In the genomic region with DNA sequence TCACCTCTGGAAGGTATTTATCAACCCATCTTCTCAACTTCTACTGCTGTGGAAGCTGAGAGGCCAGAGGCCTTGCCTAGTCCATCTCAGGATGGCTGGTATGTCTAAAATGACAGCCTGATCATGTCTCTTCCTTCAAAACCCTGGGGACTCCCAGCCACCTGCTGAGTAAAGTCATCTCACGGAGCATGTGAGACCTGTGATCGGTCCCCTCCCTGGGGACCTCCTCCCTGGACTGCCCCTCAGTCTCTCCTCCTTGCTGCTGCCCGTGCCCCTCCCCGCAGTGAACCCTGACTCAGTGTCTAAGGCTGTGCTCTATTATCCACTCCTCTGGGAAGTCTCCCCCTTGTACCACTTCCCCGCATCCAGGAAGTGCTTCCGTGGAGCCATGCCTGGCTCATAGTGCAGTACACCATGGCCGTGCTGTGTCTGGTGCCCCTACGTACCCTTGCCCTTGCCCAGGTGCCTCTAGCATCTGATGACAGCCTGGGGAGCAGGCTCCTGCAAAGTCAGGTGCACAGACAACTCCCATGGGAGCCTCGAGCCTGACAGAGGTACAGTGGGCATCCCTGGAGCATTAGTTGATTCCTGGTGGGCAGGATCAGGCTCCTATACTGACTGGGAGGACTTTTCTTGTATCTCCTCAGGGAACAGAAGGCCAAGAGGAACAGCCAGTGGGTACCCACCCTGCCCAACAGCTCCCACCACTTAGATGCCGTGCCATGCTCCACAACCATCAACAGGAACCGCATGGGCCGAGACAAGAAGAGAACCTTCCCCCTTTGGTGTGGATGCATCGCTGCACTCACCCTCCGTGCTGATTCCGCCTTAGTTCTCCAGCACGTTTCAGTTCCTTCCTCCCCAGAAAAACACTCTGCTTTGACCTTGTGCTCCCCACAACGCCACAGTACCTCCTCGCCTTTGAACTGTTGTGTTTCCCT, we compare ENCODE assay signal across 16 cellular contexts. TPM values are rescaled to one million over a fixed set of nuclear protein-coding genes. Genes with fewer than 3 reads are reported as not detected.
DNase-seq lines count a peak whose midpoint lies in the region; ATAC-seq, FAIRE-seq and TF ChIP-seq lines count a peak whose summit lies in the region.
"Had no signal": no experiment of that assay in that cellular context is flagged by ENCODE, and none has a peak within 500 bp of the region (broad histone marks: within the 10 kb centered on the region; RNA-seq: fewer than 3 reads in every experiment).

No MANE protein-coding gene starts in this region.

- no peak overlapping the region for H3K4ac ChIP-seq in H9 (ENCODE audit: low read depth, low read length)

- H2AFZ ChIP-seq in H9 (ENCODE audit: low read length) = no peak overlapping the region

- H4K91ac ChIP-seq in H9 (ENCODE audit: insufficient read length, low read depth, low read length) = no peak overlapping the region

- no peak overlapping the region for H3T11ph ChIP-seq in H9 (ENCODE audit: low read length)

- H3K4me1 Mint-ChIP-seq in H9 (peaks cover 0 to 3% of the 10 kb centered on the region in 2 experiments; a peak in 1 of 4 replicates), IgD-negative memory B cell (peaks cover 39 to 57% (median 56%) of the 10 kb centered on the region in 3 donors)
- peaks cover 81% of the 10 kb centered on the region for H3K4me1 Mint-ChIP-seq in stimulated activated memory B cell treated with anti-CD40 and anti-IgM and Interleukin-4, amounts not matched to agents 10 μg/mL and 1 μg/mL and 100 μg/mL, for 72 hours

- peak overlapping the region; percentile 72 for H4K8ac ChIP-seq in H9 (replicated peaks; ENCODE audit: insufficient read length, low read depth, low read length)

- H2BK120ac ChIP-seq in H9 (ENCODE audit: low read depth, low read length, poor library complexity, severe bottlenecking) = no peak overlapping the region

- H3K56ac ChIP-seq in H9 (ENCODE audit: insufficient read length, low read depth, low read length) = no peak overlapping the region

- no peak overlapping the region for H3K23ac ChIP-seq in H9 (ENCODE audit: insufficient read length, low read depth, low read length)

- no peak for FAIRE-seq in H54 (lab: Jason Lieb, UNC)

- H3K36me3 Mint-ChIP-seq in activated naive CD4-positive, alpha-beta T cell treated with anti-CD3 and anti-CD28 coated beads, Interleukin-2, amount 50 U/mL, for 72 hours = peaks cover 7 to 26% of the 10 kb centered on the region in 2 donors
- peaks cover 63 to 92% (median 89%) of the 10 kb centered on the region in 3 experiments for H3K36me3 Mint-ChIP-seq in H9 (ENCODE audit: insufficient read depth in 1 of 3, low read depth in 3 of 3)
- H3K36me3 Mint-ChIP-seq in IgD-negative memory B cell = peaks cover 4% of the 10 kb centered on the region
- peaks cover 65% of the 10 kb centered on the region for H3K36me3 Mint-ChIP-seq in stimulated activated memory B cell treated with anti-CD40 and anti-IgM and Interleukin-4, amounts not matched to agents 10 μg/mL and 1 μg/mL and 100 μg/mL, for 72 hours

- H3K27me3 ChIP-seq in H9 (ENCODE audit: insufficient read depth, low read length) = no peaks in the 10 kb centered on the region
- H3K27me3 ChIP-seq: cardiac muscle cell, left lung, transverse colon had no signal

- no peak overlapping the region for H2AK5ac ChIP-seq in H9 (ENCODE audit: insufficient read length, low read length)

- no peaks in the 10 kb centered on the region for H3K79me1 ChIP-seq in H9 (ENCODE audit: insufficient read depth, low read depth, low read length, poor library complexity, severe bottlenecking)

- H4K20me1 ChIP-seq in H9 (ENCODE audit: control insufficient read depth, insufficient read depth, insufficient read length) = no peaks in the 10 kb centered on the region

- H3K23me2 ChIP-seq in H9 (ENCODE audit: insufficient read length, low read depth, low read length, poor library complexity, severe bottlenecking) = no peaks in the 10 kb centered on the region

- no peaks in the 10 kb centered on the region for H3K9me3 ChIP-seq in H9 (ENCODE audit: control insufficient read depth, low read depth, low read length)
- H3K9me3 ChIP-seq: left lung, transverse colon had no signal

- no peak for ATAC-seq in activated naive CD4-positive, alpha-beta T cell treated with anti-CD3 and anti-CD28 coated beads, Interleukin-2, amount 50 U/mL, for 72 hours
- peak; percentile 89 for ATAC-seq in stimulated activated memory B cell treated with anti-CD40 and anti-IgM and Interleukin-4, amounts not matched to agents 10 μg/mL and 1 μg/mL and 100 μg/mL, for 72 hours
- ATAC-seq: left lung had no signal

- no peak for TF ChIP-seq CTCF in H9 (conservative IDR thresholded peaks at IDR 0.05)

- no peak overlapping the region for H3K14ac ChIP-seq in H9 (ENCODE audit: insufficient read depth, low read length)

- no peak overlapping the region for H3K18ac ChIP-seq in H9 (ENCODE audit: insufficient read length, low read depth, low read length)

- H3K27ac Mint-ChIP-seq in activated naive CD4-positive, alpha-beta T cell treated with anti-CD3 and anti-CD28 coated beads, Interleukin-2, amount 50 U/mL, for 72 hours = peak overlapping the region; percentile 24 to 59
- H3K27ac Mint-ChIP-seq in H9 (peak overlapping the region in 1 of 3 experiments; percentile 84; a peak in 3 of 7 replicates), IgD-negative memory B cell (peak overlapping the region; percentile 97 to 99 (median 99))
- H3K27ac Mint-ChIP-seq in stimulated activated memory B cell treated with anti-CD40 and anti-IgM and Interleukin-4, amounts not matched to agents 10 μg/mL and 1 μg/mL and 100 μg/mL, for 72 hours = peak overlapping the region; percentile 94

- WGBS in H9 (ENCODE audit: extremely low coverage, insufficient read length, low lambda C conversion rate) = no CpG with 5 or more reads among the region's 18 CpGs

- no peak overlapping the region for H3K9ac ChIP-seq in H9 (ENCODE audit: extremely low read depth, insufficient read length, low read length)

- no peak for TF ChIP-seq POLR2A in H54 (IDR thresholded peaks at IDR 0.05; ENCODE audit: low read depth, low read length)

- no peaks in the 10 kb centered on the region for H3K27me3 Mint-ChIP-seq in H9 (ENCODE audit: low read depth)
- peaks cover 1% of the 10 kb centered on the region for H3K27me3 Mint-ChIP-seq in IgD-negative memory B cell
- H3K27me3 Mint-ChIP-seq in stimulated activated memory B cell treated with anti-CD40 and anti-IgM and Interleukin-4, amounts not matched to agents 10 μg/mL and 1 μg/mL and 100 μg/mL, for 72 hours = no peaks in the 10 kb centered on the region
- H3K27me3 Mint-ChIP-seq: T-cell had no signal

- H3K4me2 ChIP-seq in H9 (ENCODE audit: insufficient read depth, insufficient read length, low read length) = no peak overlapping the region

- H3K79me2 ChIP-seq in H9 (ENCODE audit: insufficient read depth, low read length) = no peaks in the 10 kb centered on the region

- H3K4me1 ChIP-seq in H9 (ENCODE audit: insufficient read depth, low read length) = no peaks in the 10 kb centered on the region
- H3K4me1 ChIP-seq: left lung, transverse colon had no signal

- H2BK20ac ChIP-seq in H9 (ENCODE audit: low read depth, low read length, poor library complexity, severe bottlenecking) = no peak overlapping the region

- no peak overlapping the region for H3K27ac ChIP-seq in H9 (ENCODE audit: insufficient read length, low read depth, low read length)
- H3K27ac ChIP-seq: cardiac muscle cell, left lung, transverse colon had no signal

- no peak overlapping the region for H2BK15ac ChIP-seq in H9 (ENCODE audit: low read depth, low read length)

- H4K5ac ChIP-seq in H9 (ENCODE audit: insufficient read length, low read depth, low read length) = no peak overlapping the region

- peak overlapping the region; percentile 70 for H2BK5ac ChIP-seq in H9 (ENCODE audit: insufficient read length, low read length)

- no peaks in the 10 kb centered on the region for H3K9me3 Mint-ChIP-seq in activated naive CD4-positive, alpha-beta T cell treated with anti-CD3 and anti-CD28 coated beads, Interleukin-2, amount 50 U/mL, for 72 hours
- H3K9me3 Mint-ChIP-seq in H9 = no peaks in the 10 kb centered on the region; a peak in 1 of 5 replicates
- peaks cover 0 to 2% (median 0%) of the 10 kb centered on the region in 3 donors for H3K9me3 Mint-ChIP-seq in IgD-negative memory B cell
- no peaks in the 10 kb centered on the region for H3K9me3 Mint-ChIP-seq in stimulated activated memory B cell treated with anti-CD40 and anti-IgM and Interleukin-4, amounts not matched to agents 10 μg/mL and 1 μg/mL and 100 μg/mL, for 72 hours
- H3K9me3 Mint-ChIP-seq: T-cell had no signal

- DNase-seq in activated naive CD4-positive, alpha-beta T cell treated with anti-CD3 and anti-CD28 coated beads, Interleukin-2, amount 50 U/mL, for 72 hours (ENCODE audit: low spot score in 2 of 2) = no peak
- DNase-seq in activated naive CD4-positive, alpha-beta T cell (lab: John Stamatoyannopoulos, UW) = no peak
- no peak for DNase-seq in H9
- DNase-seq in SKM-1 treated with dmso at 0.1 percent for 144 hours (lab: John Stamatoyannopoulos, UW; ENCODE audit: unreplicated experiment) = no peak
- DNase-seq in H54 (ENCODE audit: insufficient read length, low spot score) = no peak
- DNase-seq in stimulated activated CD8-positive, alpha-beta memory T cell treated with anti-CD3 and anti-CD28 coated beads, Interleukin-4, amount 100 ng/mL, for 48 hours = no peak
- DNase-seq: EL; Kasumi-1; left lung; NCI-H69; stimulated activated CD4-positive, alpha-beta T cell treated with anti-CD3 and anti-CD28 coated beads, Interleukin-4, amount 100 ng/mL, for 4 hours; T-cell; transverse colon had no signal

- no peak overlapping the region for H3K4me3 Mint-ChIP-seq in H9
- peak overlapping the region; percentile 74 to 96 (median 89) for H3K4me3 Mint-ChIP-seq in IgD-negative memory B cell
- H3K4me3 Mint-ChIP-seq in stimulated activated memory B cell treated with anti-CD40 and anti-IgM and Interleukin-4, amounts not matched to agents 10 μg/mL and 1 μg/mL and 100 μg/mL, for 72 hours = peak overlapping the region; percentile 88
- H3K4me3 Mint-ChIP-seq: T-cell had no signal

- H2BK12ac ChIP-seq in H9 (ENCODE audit: insufficient read length, low read depth, low read length) = no peak overlapping the region

RNA-seq across cellular contexts. Expression of a gene that starts 13.8 kb away (rescaled TPM):
- 10 to 100 TPM; 51.9 to 72.7 TPM for total RNA-seq in activated naive CD4-positive, alpha-beta T cell treated with anti-CD3 and anti-CD28 coated beads, Interleukin-2, amount 50 U/mL, for 72 hours
- total RNA-seq in H9 (2021) = 132 and 136 TPM in 2 replicates
- 117 TPM for polyA plus RNA-seq in IgD-negative memory B cell

RNA-seq across cellular contexts. Expression of a gene that starts 27.9 kb away (rescaled TPM):
- total RNA-seq in activated naive CD4-positive, alpha-beta T cell treated with anti-CD3 and anti-CD28 coated beads, Interleukin-2, amount 50 U/mL, for 72 hours = under 1 TPM; 0.23 to 0.32 TPM
- total RNA-seq in H9 (2021) = 4.9 and 5.3 TPM in 2 replicates
- 6.6 TPM for polyA plus RNA-seq in IgD-negative memory B cell

RNA-seq across cellular contexts. Expression of a gene that starts 32.8 kb away (rescaled TPM):
- total RNA-seq in activated naive CD4-positive, alpha-beta T cell treated with anti-CD3 and anti-CD28 coated beads, Interleukin-2, amount 50 U/mL, for 72 hours = 100 to 1,000 TPM; 105 to 118 TPM
- total RNA-seq in H9 (2021) = 47.5 and 53.7 TPM in 2 replicates
- 70.6 TPM for polyA plus RNA-seq in IgD-negative memory B cell

RNA-seq across cellular contexts. Expression of a gene that starts 37.8 kb away (rescaled TPM):
- total RNA-seq in activated naive CD4-positive, alpha-beta T cell treated with anti-CD3 and anti-CD28 coated beads, Interleukin-2, amount 50 U/mL, for 72 hours = 1 to 10 TPM in 1 of 2 donors, not detected in 1; 1.8 TPM
- 0.81 and 1.8 TPM in 2 replicates for total RNA-seq in H9 (2021)
- not detected for polyA plus RNA-seq in IgD-negative memory B cell
- total RNA-seq: cardiac muscle cell, transverse colon had no signal

RNA-seq across cellular contexts. Expression of a gene that starts 38.2 kb away (rescaled TPM):
- 1 to 10 TPM; 5.1 to 7.3 TPM for total RNA-seq in activated naive CD4-positive, alpha-beta T cell treated with anti-CD3 and anti-CD28 coated beads, Interleukin-2, amount 50 U/mL, for 72 hours
- 9.0 and 9.8 TPM in 2 replicates for total RNA-seq in H9 (2021)
- 49.4 TPM for polyA plus RNA-seq in IgD-negative memory B cell

Comparison
In these comparisons a context has a peak if more than half of its experiments do, and no peak if none do; other contexts are left out.
1. H3K4me3 Mint-ChIP-seq: peak in IgD-negative memory B cell (4 of 4) and stimulated activated memory B cell treated with anti-CD40 and anti-IgM and Interleukin-4, amounts not matched to agents 10 μg/mL and 1 μg/mL and 100 μg/mL, for 72 hours (single experiment); none in H9 (0 of 2).